Comparison of ENCODE assay signal across 8 cellular contexts in the genomic region with DNA sequence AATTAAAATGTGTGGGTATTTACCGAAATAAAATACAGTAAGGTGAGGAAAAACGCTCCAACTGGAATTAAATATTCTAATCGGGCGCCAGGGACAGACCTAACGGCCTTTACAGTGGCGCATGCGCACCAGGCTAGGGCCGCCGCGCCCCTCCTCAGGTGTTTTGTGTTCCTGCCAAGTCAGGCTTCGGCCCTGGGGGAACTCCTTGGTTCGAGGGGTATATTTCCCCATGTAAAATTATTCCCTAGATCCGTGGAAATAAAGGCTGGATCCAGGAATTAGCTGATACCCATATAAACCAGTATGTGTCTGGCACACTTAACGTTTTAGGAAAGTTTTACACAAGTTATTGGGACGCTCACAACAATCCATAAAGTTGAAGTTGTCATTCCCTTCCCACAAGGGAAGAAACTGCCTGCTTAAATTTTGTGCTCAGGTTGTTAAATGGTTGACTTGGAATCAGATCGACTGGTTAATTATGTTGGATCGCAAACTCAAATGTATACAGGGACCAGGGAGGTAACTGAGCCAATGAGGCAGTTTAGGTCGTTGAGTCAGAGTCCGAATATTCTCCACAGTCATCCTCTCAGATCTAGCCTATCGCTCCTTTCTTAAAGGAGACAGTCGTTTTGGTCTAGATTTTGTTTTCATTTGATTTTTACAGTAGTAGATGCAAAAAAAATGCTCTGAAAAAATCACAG. TPM values are rescaled to one million over a fixed set of nuclear protein-coding genes. Genes with fewer than 3 reads are reported as not detected.
DNase-seq lines count a peak whose midpoint lies in the region; ATAC-seq and TF ChIP-seq lines count a peak whose summit lies in the region.

No MANE protein-coding gene starts in this region.

- peak; percentile 76 for DNase-seq in DMS153 treated with DMSO at 0.1 percent for 48 hours (lab: John Stamatoyannopoulos, UW; ENCODE audit: unreplicated experiment)
- peak; percentile 78 for DNase-seq in NCI-H345 treated with DMSO at 0.1 percent for 48 hours (lab: John Stamatoyannopoulos, UW; ENCODE audit: unreplicated experiment)
- DNase-seq in activated CD4-positive, alpha-beta T cell treated with anti-CD3 and anti-CD28 coated beads for 4 hours: peak; percentile 81 to 82
- DNase-seq in chondrocyte (ENCODE audit: low spot score): no peak
- DNase-seq in kidney glomerular epithelial cell (lab: John Stamatoyannopoulos, UW): peak; percentile 91
- DNase-seq in stimulated activated CD4-positive, alpha-beta T cell treated with anti-CD3 and anti-CD28 coated beads, Interleukin-15, amount 100 ng/mL, for 24 hours: peak; percentile 84
- no peak for DNase-seq in mesenteric fat pad (ENCODE audit: low spot score)

- peak overlapping the region; percentile 100 for H3K4me3 Mint-ChIP-seq in chondrocyte (ENCODE audit: unreplicated experiment)

- TF ChIP-seq CTCF in chondrocyte (IDR thresholded peaks at IDR 0.05): no peak

- H3K27ac Mint-ChIP-seq in chondrocyte (ENCODE audit: unreplicated experiment): peak overlapping the region; percentile 100

- peak; percentile 50 for ATAC-seq in HG03066 (IDR thresholded peaks at IDR 0.05; ENCODE audit: low read depth, unreplicated experiment)

- peaks cover 30% of the 10 kb centered on the region for H3K4me1 Mint-ChIP-seq in chondrocyte (ENCODE audit: low read depth)

- no peaks in the 10 kb centered on the region for H3K9me3 Mint-ChIP-seq in chondrocyte (ENCODE audit: low read depth)

- H3K36me3 Mint-ChIP-seq in chondrocyte (ENCODE audit: low read depth): peaks cover 10% of the 10 kb centered on the region

- H3K27me3 Mint-ChIP-seq in chondrocyte (ENCODE audit: low read depth): no peaks in the 10 kb centered on the region

RNA-seq across cellular contexts. Expression of a gene that starts 0.6 kb away (rescaled TPM):
- total RNA-seq in chondrocyte (32.7 to 50.3 TPM (median 35.4 TPM) in 3 replicates), mesenteric fat pad (47.1 TPM)

RNA-seq across cellular contexts. Expression of a gene that starts 46.0 kb away (rescaled TPM):
- 219 to 248 TPM (median 226 TPM) in 3 replicates for total RNA-seq in chondrocyte
- 187 TPM for total RNA-seq in mesenteric fat pad

Comparison
In these comparisons a context has a peak if more than half of its experiments do, and no peak if none do; other contexts are left out.
1. DNase-seq: peak in DMS153 treated with DMSO at 0.1 percent for 48 hours (single experiment), NCI-H345 treated with DMSO at 0.1 percent for 48 hours (single experiment), activated CD4-positive, alpha-beta T cell treated with anti-CD3 and anti-CD28 coated beads for 4 hours (2 of 2), kidney glomerular epithelial cell (single experiment) and stimulated activated CD4-positive, alpha-beta T cell treated with anti-CD3 and anti-CD28 coated beads, Interleukin-15, amount 100 ng/mL, for 24 hours (single experiment); none in chondrocyte (single experiment) and mesenteric fat pad (single experiment).